In genomic region chr20:48750941-48751620, GRCh38 we compare ENCODE assay signal across 8 cellular contexts.
DNase-seq lines count a peak whose midpoint lies in the region; ATAC-seq and TF ChIP-seq lines count a peak whose summit lies in the region.

No MANE protein-coding gene starts in this region.

- no peak overlapping the region for H2BK15ac ChIP-seq in mesendoderm (replicated peaks; ENCODE audit: low read depth)

- no peak overlapping the region for H3K4me3 ChIP-seq in HUES64 (ENCODE audit: low read length)
- H3K4me3 ChIP-seq in mesendoderm (ENCODE audit: low read length) = no peak overlapping the region

- H3K27me3 ChIP-seq in HUES64 (ENCODE audit: insufficient read depth, low read length) (peaks cover 5% of the 10 kb centered on the region; the same call in 1 of the 2 replicates), mesendoderm (ENCODE audit: insufficient read depth, low read length, poor library complexity) (no peaks in the 10 kb centered on the region), foreskin keratinocyte (peaks cover 19% of the 10 kb centered on the region)

- H3K4me3 Mint-ChIP-seq in central memory CD8-positive, alpha-beta T cell = peak overlapping the region; percentile 77

- WGBS in HUES64 = 29% methylated on average over 17 of the region's 17 CpGs
- WGBS in mesendoderm (ENCODE audit: extremely low coverage, insufficient coverage, low lambda C conversion rate) = no CpG with 5 or more reads among the region's 17 CpGs

- peak overlapping the region; percentile 15 for H3K18ac ChIP-seq in mesendoderm (ENCODE audit: low read length)

- H3K9ac ChIP-seq in HUES64 (ENCODE audit: low read depth, low read length) = peak overlapping the region; percentile 31; the same call in 1 of the 2 replicates
- H3K9ac ChIP-seq in mesendoderm (ENCODE audit: low read length) = peak overlapping the region; percentile 13

- no peak for TF ChIP-seq CTCF in foreskin keratinocyte (conservative IDR thresholded peaks at IDR 0.05)

- H3K56ac ChIP-seq in mesendoderm (ENCODE audit: low read length) = peak overlapping the region; percentile 62

- H3K27ac Mint-ChIP-seq in central memory CD8-positive, alpha-beta T cell (ENCODE audit: low read depth) = peak overlapping the region; percentile 47

- H3K9me3 ChIP-seq in HUES64 (ENCODE audit: insufficient read depth, low read depth, low read length) = peaks cover 6% of the 10 kb centered on the region; the same call in 1 of the 2 replicates

- H4K8ac ChIP-seq in mesendoderm (ENCODE audit: low read depth, low read length) = no peak overlapping the region

- H3K4ac ChIP-seq in mesendoderm (ENCODE audit: low read depth, low read length) = no peak overlapping the region

- no peak overlapping the region for H2AK5ac ChIP-seq in mesendoderm (ENCODE audit: low read length)

- no peak overlapping the region for H3K23ac ChIP-seq in mesendoderm (ENCODE audit: low read length)

- ATAC-seq in central memory CD8-positive, alpha-beta T cell (replicated peaks; ENCODE audit: extremely low read depth, poor library complexity, severe bottlenecking) = peak; percentile 93
- ATAC-seq in GM19455 (IDR thresholded peaks at IDR 0.05; ENCODE audit: unreplicated experiment) = no peak
- ATAC-seq in foreskin keratinocyte = no peak

- H3K36me3 Mint-ChIP-seq in central memory CD8-positive, alpha-beta T cell (ENCODE audit: insufficient read depth) = peaks cover 15% of the 10 kb centered on the region

- H3K79me1 ChIP-seq in mesendoderm (ENCODE audit: low read length) = peaks cover 48% of the 10 kb centered on the region

- peaks cover 82% of the 10 kb centered on the region for H3K4me1 Mint-ChIP-seq in central memory CD8-positive, alpha-beta T cell

- H3K79me2 ChIP-seq in mesendoderm (ENCODE audit: control insufficient read depth, insufficient read depth, low read length) = peaks cover 36% of the 10 kb centered on the region

- H4K5ac ChIP-seq in mesendoderm (ENCODE audit: low read length) = no peak overlapping the region

- H3K36me3 ChIP-seq in HUES64 (ENCODE audit: insufficient read depth, low read length) = no peaks in the 10 kb centered on the region
- H3K36me3 ChIP-seq in mesendoderm (ENCODE audit: control insufficient read depth, insufficient read depth, low read length) = no peaks in the 10 kb centered on the region

- H3K27me3 Mint-ChIP-seq in central memory CD8-positive, alpha-beta T cell = no peaks in the 10 kb centered on the region

- H3K27ac ChIP-seq in HUES64 (ENCODE audit: low read depth, low read length) = peak overlapping the region; percentile 81; the same call in 1 of the 2 replicates
- peak overlapping the region; percentile 41 for H3K27ac ChIP-seq in mesendoderm (ENCODE audit: low read depth, low read length)
- no peak overlapping the region for H3K27ac ChIP-seq in foreskin keratinocyte

- H2BK120ac ChIP-seq in mesendoderm (ENCODE audit: low read depth, low read length) = no peak overlapping the region

- peak overlapping the region; percentile 1 for H2BK5ac ChIP-seq in mesendoderm (ENCODE audit: low read length)

- H3K4me1 ChIP-seq in HUES64 (ENCODE audit: insufficient read depth, low read length) = peaks cover 40% of the 10 kb centered on the region
- H3K4me1 ChIP-seq in mesendoderm (ENCODE audit: control insufficient read depth, low read depth, low read length) = peaks cover 14% of the 10 kb centered on the region
- H3K4me1 ChIP-seq in foreskin keratinocyte = no peaks in the 10 kb centered on the region

- peak; percentile 74 for DNase-seq in SKM-1 (lab: John Stamatoyannopoulos, UW; ENCODE audit: unreplicated experiment)
- DNase-seq in central memory CD8-positive, alpha-beta T cell (ENCODE audit: low spot score in 2 of 2) = peak in 1 of 2 donors; percentile 32
- peak; percentile 95 for DNase-seq in mesendoderm
- DNase-seq in DMS53 treated with DMSO at 0.1 percent for 48 hours (lab: John Stamatoyannopoulos, UW; ENCODE audit: unreplicated experiment) = no peak
- no peak for DNase-seq in COLO829 (ENCODE audit: low spot score)
- DNase-seq in foreskin keratinocyte = no peak

- no peak overlapping the region for H3K4me2 ChIP-seq in mesendoderm (ENCODE audit: low read length)

- H3K9me3 Mint-ChIP-seq in central memory CD8-positive, alpha-beta T cell = no peaks in the 10 kb centered on the region

Comparison
In these comparisons a context has a peak if more than half of its experiments do, and no peak if none do; other contexts are left out.
1. DNase-seq: peak in SKM-1 (single experiment) and mesendoderm (single experiment); none in DMS53 treated with DMSO at 0.1 percent for 48 hours (single experiment), COLO829 (single experiment) and foreskin keratinocyte (0 of 2).